In genomic region chr1:6495041-6495441, GRCh38 we compare ENCODE assay signal across 1 cellular context.
TF ChIP-seq lines count a peak whose summit lies in the region.

No MANE protein-coding gene starts in this region.

TF ChIP-seq in HEK293, 187 proteins besides CTCF, POLR2A, EP300 and RAD21 (continued from another document):
- TF ChIP-seq, protein P1, sequence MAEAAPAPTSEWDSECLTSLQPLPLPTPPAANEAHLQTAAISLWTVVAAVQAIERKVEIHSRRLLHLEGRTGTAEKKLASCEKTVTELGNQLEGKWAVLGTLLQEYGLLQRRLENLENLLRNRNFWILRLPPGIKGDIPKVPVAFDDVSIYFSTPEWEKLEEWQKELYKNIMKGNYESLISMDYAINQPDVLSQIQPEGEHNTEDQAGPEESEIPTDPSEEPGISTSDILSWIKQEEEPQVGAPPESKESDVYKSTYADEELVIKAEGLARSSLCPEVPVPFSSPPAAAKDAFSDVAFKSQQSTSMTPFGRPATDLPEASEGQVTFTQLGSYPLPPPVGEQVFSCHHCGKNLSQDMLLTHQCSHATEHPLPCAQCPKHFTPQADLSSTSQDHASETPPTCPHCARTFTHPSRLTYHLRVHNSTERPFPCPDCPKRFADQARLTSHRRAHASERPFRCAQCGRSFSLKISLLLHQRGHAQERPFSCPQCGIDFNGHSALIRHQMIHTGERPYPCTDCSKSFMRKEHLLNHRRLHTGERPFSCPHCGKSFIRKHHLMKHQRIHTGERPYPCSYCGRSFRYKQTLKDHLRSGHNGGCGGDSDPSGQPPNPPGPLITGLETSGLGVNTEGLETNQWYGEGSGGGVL (tag by site-specific recombination; IDR thresholded peaks at IDR 0.05), result peak; percentile 80
- TF ChIP-seq GLIS1 (tag by site-specific recombination; IDR thresholded peaks at IDR 0.05) (peak; percentile 40; the same call in 1 of the 2 replicates), ZNF677 (tag by site-specific recombination; IDR thresholded peaks at IDR 0.05) (no peak), KLF9 (tag by site-specific recombination; IDR thresholded peaks at IDR 0.05; ENCODE audit: low read depth) (no peak), ZNF324 (tag by site-specific recombination; IDR thresholded peaks at IDR 0.05) (no peak)
- TF ChIP-seq, protein P2, sequence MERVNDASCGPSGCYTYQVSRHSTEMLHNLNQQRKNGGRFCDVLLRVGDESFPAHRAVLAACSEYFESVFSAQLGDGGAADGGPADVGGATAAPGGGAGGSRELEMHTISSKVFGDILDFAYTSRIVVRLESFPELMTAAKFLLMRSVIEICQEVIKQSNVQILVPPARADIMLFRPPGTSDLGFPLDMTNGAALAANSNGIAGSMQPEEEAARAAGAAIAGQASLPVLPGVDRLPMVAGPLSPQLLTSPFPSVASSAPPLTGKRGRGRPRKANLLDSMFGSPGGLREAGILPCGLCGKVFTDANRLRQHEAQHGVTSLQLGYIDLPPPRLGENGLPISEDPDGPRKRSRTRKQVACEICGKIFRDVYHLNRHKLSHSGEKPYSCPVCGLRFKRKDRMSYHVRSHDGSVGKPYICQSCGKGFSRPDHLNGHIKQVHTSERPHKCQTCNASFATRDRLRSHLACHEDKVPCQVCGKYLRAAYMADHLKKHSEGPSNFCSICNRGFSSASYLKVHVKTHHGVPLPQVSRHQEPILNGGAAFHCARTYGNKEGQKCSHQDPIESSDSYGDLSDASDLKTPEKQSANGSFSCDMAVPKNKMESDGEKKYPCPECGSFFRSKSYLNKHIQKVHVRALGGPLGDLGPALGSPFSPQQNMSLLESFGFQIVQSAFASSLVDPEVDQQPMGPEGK (tag by site-specific recombination; IDR thresholded peaks at IDR 0.05), result 0 out of 2 replicates have a peak, but pooled peaks have one; percentile 39
